ENCODE assay signal across 18 cellular contexts in the genomic region with DNA sequence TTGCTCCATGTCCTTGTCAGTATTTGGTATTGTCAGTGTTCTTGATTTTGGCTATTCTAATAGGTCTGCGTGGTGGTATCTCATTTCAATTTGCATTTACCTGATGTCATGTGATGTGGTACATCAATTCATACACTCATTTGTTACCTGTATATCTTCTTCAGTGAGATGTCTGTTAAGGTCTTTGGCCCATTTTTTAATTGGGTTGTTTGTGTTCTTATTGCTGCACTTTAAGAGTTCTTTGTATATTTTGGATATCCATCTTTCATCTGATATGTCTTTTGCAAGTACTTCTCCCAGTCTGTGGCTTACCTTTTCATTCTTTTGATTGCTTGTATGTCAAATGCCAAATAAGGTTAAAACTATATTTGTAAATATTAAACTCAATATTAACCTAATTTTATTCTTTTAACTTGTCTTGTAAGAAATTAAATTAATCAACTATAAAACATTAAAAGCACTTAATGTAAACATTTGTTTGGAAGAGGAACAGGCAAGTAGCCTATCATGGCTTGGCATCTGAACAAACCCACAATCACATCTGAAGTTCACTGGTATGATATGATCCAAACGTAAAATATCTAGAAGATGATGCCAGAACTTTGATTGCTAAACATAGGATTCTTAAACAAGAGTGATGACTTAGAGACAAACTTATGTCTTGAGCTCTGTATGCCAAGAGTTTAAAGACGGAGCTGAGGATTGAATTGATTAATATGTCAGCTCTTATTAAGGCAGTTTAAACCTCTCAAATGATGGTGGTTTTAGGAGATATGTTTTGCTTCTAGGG.
"Had no signal": no experiment of that assay in that cellular context is flagged by ENCODE, and none has a peak within 500 bp of the region (broad histone marks: within the 10 kb centered on the region; RNA-seq: fewer than 3 reads in every experiment).

No MANE protein-coding gene starts in this region.

- H3K4me3 ChIP-seq: MG63 had no signal

- H3K9ac ChIP-seq: SK-N-SH had no signal

- H3K9me3 ChIP-seq: MG63, SK-N-SH had no signal

- DNase-seq: KBM-7, MG63, NCI-H1092, NCI-H1436, NCI-H1694, NCI-H187 treated with DMSO at 0.1 percent for 48 hours, NCI-H2029 treated with DMSO at 0.1 percent for 48 hours, NCI-H2107, NCI-H2227 treated with DMSO at 0.1 percent for 48 hours, NCI-H446, NCI-H510A, NCI-H524 treated with DMSO at 0.1 percent for 48 hours, NCI-H69, NCI-H774, SHP77, SK-N-SH had no signal

- H3K36me3 ChIP-seq: MG63 had no signal

- H3K27me3 ChIP-seq: MG63 had no signal

- ATAC-seq: Panc1 had no signal

- H3K27ac ChIP-seq: RWPE1 had no signal
